In the genomic region with DNA sequence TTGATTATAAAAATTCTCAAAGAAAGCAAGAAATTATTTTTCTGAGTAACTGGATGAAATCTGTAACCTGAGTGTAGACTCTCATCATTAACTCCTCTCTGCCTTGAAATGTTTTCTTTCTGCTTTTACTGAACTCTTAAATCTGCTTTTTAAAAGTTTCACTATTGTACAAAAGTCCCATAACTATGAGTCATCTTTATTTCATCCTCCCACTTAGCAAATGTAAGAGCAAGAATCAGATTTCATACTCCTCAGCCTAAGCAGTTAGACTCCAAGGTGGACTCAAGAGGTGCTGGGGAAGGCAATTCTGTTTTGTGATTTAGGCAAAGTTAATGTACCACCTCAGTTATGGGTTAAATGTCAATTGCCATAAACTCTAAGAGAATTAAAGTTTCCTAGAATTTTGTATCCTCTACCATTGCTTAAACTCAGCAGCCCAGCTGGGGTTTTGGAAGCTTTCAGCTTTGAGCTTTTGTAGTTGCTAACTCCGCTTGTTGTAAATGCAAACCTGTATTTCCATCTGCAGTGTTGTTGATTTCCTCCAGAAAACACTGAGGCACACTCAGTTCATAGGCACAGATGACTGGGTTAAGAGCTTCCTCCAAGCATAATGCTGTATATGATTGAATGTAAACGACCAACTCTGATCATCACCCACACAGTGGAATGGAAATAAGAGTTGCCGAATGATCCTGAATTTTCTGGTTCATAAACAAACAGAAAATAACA, we compare ENCODE assay signal across 9 cellular contexts.
DNase-seq lines count a peak whose midpoint lies in the region; ATAC-seq and TF ChIP-seq lines count a peak whose summit lies in the region.
"Had no signal": no experiment of that assay in that cellular context is flagged by ENCODE, and none has a peak within 500 bp of the region (broad histone marks: within the 10 kb centered on the region; RNA-seq: fewer than 3 reads in every experiment).

No MANE protein-coding gene starts in this region.

- in situ Hi-C loops in KBM-7 (cut with MboI; ENCODE audit: low pct_unique_long_range_greater_than_20kb, low sequenced_read_pairs): no loop called here

- TF ChIP-seq CTCF in AG09309 (IDR thresholded peaks at IDR 0.05; ENCODE audit: control insufficient read depth, insufficient read depth, low read depth, low read length, missing control alignments) (no peak), epithelial cell of esophagus (IDR thresholded peaks at IDR 0.05; ENCODE audit: insufficient read depth, low read depth, low read length, missing control alignments) (no peak)

- DNase-seq in AG09309 (ENCODE audit: low read depth) (peak; percentile 13), epithelial cell of esophagus (ENCODE audit: low read depth) (peak; percentile 63), KBM-7 (no peak), mucosa of gallbladder (ENCODE audit: low spot score) (no peak), nucleus accumbens (lab: John Stamatoyannopoulos, UW) (no peak), DMS153 (lab: John Stamatoyannopoulos, UW) (no peak)

- H3K4me3 ChIP-seq in AG09309 (ENCODE audit: control insufficient read depth, low read depth, low read length): no peak overlapping the region
- no peak overlapping the region for H3K4me3 ChIP-seq in epithelial cell of esophagus (ENCODE audit: low read length)
- H3K4me3 ChIP-seq: thoracic aorta had no signal

- ATAC-seq in GM19043 (IDR thresholded peaks at IDR 0.05; ENCODE audit: low read depth, unreplicated experiment) (peak; percentile 64), HG03342 (IDR thresholded peaks at IDR 0.05; ENCODE audit: unreplicated experiment) (peak; percentile 71)

Comparison
In these comparisons a context has a peak if more than half of its experiments do, and no peak if none do; other contexts are left out.
1. DNase-seq: peak in AG09309 (single experiment) and epithelial cell of esophagus (single experiment); none in KBM-7 (single experiment), mucosa of gallbladder (single experiment), nucleus accumbens (0 of 56) and DMS153 (single experiment).